1 cellular context compared by ENCODE assay signal in genomic region chr5:149581192-149581861, GRCh38.
TF ChIP-seq lines count a peak whose summit lies in the region.

TSS of gene ARHGEF37 (plus strand) at chr5:149581498. CDS start at chr5:149597770, 16,272 bp downstream.

TF ChIP-seq in HepG2, 621 proteins besides CTCF, POLR2A, EP300 and RAD21 (continued from another document and continues in another):
- TF ChIP-seq PRDM10 (CRISPR knock-in tag; IDR thresholded peaks at IDR 0.05; ENCODE audit: low read depth) (no peak), RNF219 (CRISPR knock-in tag; IDR thresholded peaks at IDR 0.05) (no peak), ZFP90 (CRISPR knock-in tag; IDR thresholded peaks at IDR 0.05; ENCODE audit: borderline replicate concordance) (no peak), PCBP2 (optimal IDR thresholded peaks at IDR 0.05; ENCODE audit: low read depth, low read length, poor library complexity, severe bottlenecking) (no peak), ZNF503 (CRISPR knock-in tag; IDR thresholded peaks at IDR 0.05) (no peak), ZFY (CRISPR knock-in tag; IDR thresholded peaks at IDR 0.05) (peak; percentile 30; the same call in 1 of the 2 replicates), ZNF7 (CRISPR knock-in tag; IDR thresholded peaks at IDR 0.05) (no peak), REXO4 (CRISPR knock-in tag; IDR thresholded peaks at IDR 0.05; ENCODE audit: borderline replicate concordance) (no peak), SNAPC2 (CRISPR knock-in tag; IDR thresholded peaks at IDR 0.05) (no peak), ZNF574 (CRISPR knock-in tag; IDR thresholded peaks at IDR 0.05) (no peak), IRX3 (CRISPR knock-in tag; IDR thresholded peaks at IDR 0.05; ENCODE audit: borderline replicate concordance, low read depth) (0 out of 2 replicates have a peak, but pooled peaks have one; percentile 27), ZNF546 (CRISPR knock-in tag; conservative IDR thresholded peaks at IDR 0.05) (no peak), ZNF687 (CRISPR knock-in tag; IDR thresholded peaks at IDR 0.05) (peak; percentile 67), MTF1 (CRISPR knock-in tag; IDR thresholded peaks at IDR 0.05) (no peak), GATAD2A (CRISPR knock-in tag; IDR thresholded peaks at IDR 0.05) (no peak), HNRNPL (IDR thresholded peaks at IDR 0.05; ENCODE audit: low read depth, low read length) (peak; percentile 88), ZUFSP (CRISPR knock-in tag; IDR thresholded peaks at IDR 0.05; ENCODE audit: borderline replicate concordance) (no peak), KDM5B (CRISPR knock-in tag; IDR thresholded peaks at IDR 0.05; ENCODE audit: borderline replicate concordance) (peak; percentile 26; the same call in 1 of the 2 replicates), MLXIP (CRISPR knock-in tag; IDR thresholded peaks at IDR 0.05; ENCODE audit: borderline replicate concordance) (no peak), GMEB1 (CRISPR knock-in tag; IDR thresholded peaks at IDR 0.05; ENCODE audit: borderline replicate concordance) (0 out of 2 replicates have a peak, but pooled peaks have one; percentile 21), POGZ (CRISPR knock-in tag; IDR thresholded peaks at IDR 0.05) (no peak), HNF1A (IDR thresholded peaks at IDR 0.05; ENCODE audit: low read depth) (no peak), HNF1A (CRISPR knock-in tag; IDR thresholded peaks at IDR 0.05; ENCODE audit: borderline replicate concordance) (no peak), KLF9 (CRISPR knock-in tag; IDR thresholded peaks at IDR 0.05; ENCODE audit: low read depth) (no peak)
